In the genomic region with DNA sequence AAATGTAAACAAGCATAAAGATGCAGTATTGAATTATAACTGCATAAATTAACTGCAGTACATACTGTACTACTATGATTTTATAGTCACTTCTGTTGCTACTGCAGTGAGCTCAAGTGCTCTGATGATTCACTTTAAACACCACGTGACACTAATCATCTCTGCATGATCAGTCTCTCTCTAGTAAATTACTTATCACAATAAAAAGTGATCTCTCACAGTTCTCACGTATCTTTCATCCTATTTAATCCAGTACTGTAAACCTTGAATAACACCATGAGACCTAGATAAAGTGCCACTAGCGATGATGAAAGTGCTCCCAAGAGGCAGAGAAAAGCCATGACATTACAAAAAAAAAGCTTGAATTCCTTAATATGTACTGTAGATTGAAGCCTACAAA, we compare ENCODE assay signal across 14 cellular contexts.
DNase-seq lines count a peak whose midpoint lies in the region; ATAC-seq lines count a peak whose summit lies in the region.
"Had no signal": no experiment of that assay in that cellular context is flagged by ENCODE, and none has a peak within 500 bp of the region (broad histone marks: within the 10 kb centered on the region; RNA-seq: fewer than 3 reads in every experiment).

No MANE protein-coding gene starts in this region.

- no peaks in the 10 kb centered on the region for H3K36me3 Mint-ChIP-seq in activated T-cell treated with anti-CD3 and anti-CD28 coated beads, Interleukin-2, amount 50 U/mL, for 4 hours (ENCODE audit: insufficient read depth)

- DNase-seq in ACHN (peak; percentile 1), NCI-H1105 (lab: John Stamatoyannopoulos, UW) (peak; percentile 68), NCI-H2171 (lab: John Stamatoyannopoulos, UW) (peak; percentile 58), RKO (ENCODE audit: low spot score) (peak; percentile 47), NCI-H526 (lab: John Stamatoyannopoulos, UW) (no peak)
- DNase-seq in activated effector memory CD4-positive, alpha-beta T cell treated with Interleukin-2 at 50 U/mL for 16 hours = no peak
- no peak for DNase-seq in activated T-cell treated with anti-CD3 and anti-CD28 coated beads, Interleukin-2, amount 50 U/mL, for 4 hours
- DNase-seq: activated gamma-delta T cell treated with Interleukin-2 at 50 U/mL for 16 hours; cerebellar nuclear complex; mucosa of descending colon; right cardiac atrium; stimulated activated naive CD8-positive, alpha-beta T cell treated with anti-CD3 and anti-CD28 coated beads, Interleukin-15, amount 100 ng/mL, for 72 hours had no signal

- in situ Hi-C loops in ACHN (cut with HindIII; ENCODE audit: low pct_ligation_motif_present, low pct_unique_long_range_greater_than_20kb, low sequenced_read_pairs) = no loop called here

- H3K27me3 Mint-ChIP-seq in activated T-cell treated with anti-CD3 and anti-CD28 coated beads, Interleukin-2, amount 50 U/mL, for 4 hours (ENCODE audit: low read depth) = no peaks in the 10 kb centered on the region
- H3K27me3 Mint-ChIP-seq: stimulated activated naive CD8-positive, alpha-beta T cell treated with anti-CD3 and anti-CD28 coated beads, Interleukin-15, amount 100 ng/mL, for 72 hours had no signal

- ATAC-seq in activated T-cell treated with anti-CD3 and anti-CD28 coated beads, Interleukin-2, amount 50 U/mL, for 4 hours = no peak
- no peak for ATAC-seq in GM21526 (IDR thresholded peaks at IDR 0.05; ENCODE audit: low FRiP score, unreplicated experiment)
- ATAC-seq: HCT116; mucosa of descending colon; right cardiac atrium; stimulated activated naive CD8-positive, alpha-beta T cell treated with anti-CD3 and anti-CD28 coated beads, Interleukin-15, amount 100 ng/mL, for 72 hours had no signal

- H3K4me1 Mint-ChIP-seq in activated T-cell treated with anti-CD3 and anti-CD28 coated beads, Interleukin-2, amount 50 U/mL, for 4 hours (ENCODE audit: low read depth) = no peaks in the 10 kb centered on the region
- H3K4me1 Mint-ChIP-seq: stimulated activated naive CD8-positive, alpha-beta T cell treated with anti-CD3 and anti-CD28 coated beads, Interleukin-15, amount 100 ng/mL, for 72 hours had no signal

- H3K9me3 Mint-ChIP-seq in activated T-cell treated with anti-CD3 and anti-CD28 coated beads, Interleukin-2, amount 50 U/mL, for 4 hours = peaks cover 13% of the 10 kb centered on the region

- no peak overlapping the region for H3K4me3 Mint-ChIP-seq in activated T-cell treated with anti-CD3 and anti-CD28 coated beads, Interleukin-2, amount 50 U/mL, for 4 hours
- H3K4me3 Mint-ChIP-seq: stimulated activated naive CD8-positive, alpha-beta T cell treated with anti-CD3 and anti-CD28 coated beads, Interleukin-15, amount 100 ng/mL, for 72 hours had no signal

Comparison
In these comparisons a context has a peak if more than half of its experiments do, and no peak if none do; other contexts are left out.
1. DNase-seq: peak in ACHN (single experiment), NCI-H1105 (single experiment), NCI-H2171 (single experiment) and RKO (single experiment); none in activated effector memory CD4-positive, alpha-beta T cell treated with Interleukin-2 at 50 U/mL for 16 hours (single experiment), activated T-cell treated with anti-CD3 and anti-CD28 coated beads, Interleukin-2, amount 50 U/mL, for 4 hours (single experiment) and NCI-H526 (0 of 2).